In the genomic region with DNA sequence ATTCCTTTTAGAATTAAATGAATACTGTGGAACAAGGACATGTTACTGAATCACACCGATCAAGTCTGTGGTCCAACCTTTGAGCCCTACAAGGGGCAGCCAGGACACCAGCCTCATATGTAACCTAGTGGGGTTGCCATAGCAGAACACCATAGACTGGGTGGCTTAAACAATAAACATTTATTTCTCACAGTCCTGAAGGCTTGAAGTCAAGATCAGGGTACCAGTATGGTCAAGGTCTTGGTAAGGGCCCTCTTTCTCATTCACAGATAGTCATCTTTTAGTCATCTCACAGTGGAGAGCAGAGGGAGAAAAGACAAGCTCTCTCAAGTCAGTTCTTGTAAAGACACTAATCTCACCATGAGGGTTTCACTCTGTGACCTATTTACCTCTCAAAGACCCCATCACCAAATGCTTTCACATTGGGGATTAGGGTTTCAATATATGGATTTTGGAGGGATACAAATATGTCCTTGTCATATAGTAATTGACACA, we compare ENCODE assay signal across 26 cellular contexts.
"Had no signal": no experiment of that assay in that cellular context is flagged by ENCODE, and none has a peak within 500 bp of the region (broad histone marks: within the 10 kb centered on the region; RNA-seq: fewer than 3 reads in every experiment).

No MANE protein-coding gene starts in this region.

- H3K79me2 ChIP-seq: hepatocyte had no signal

- DNase-seq: colonic mucosa; effector memory CD4-positive, alpha-beta T cell; foreskin fibroblast; gastrocnemius medialis; heart left ventricle; left cardiac atrium; left lung; mesendoderm; midbrain; naive thymus-derived CD4-positive, alpha-beta T cell; stimulated activated CD4-positive, alpha-beta T cell treated with anti-CD3 and anti-CD28 coated beads, Interleukin-12 subunit alpha, Interleukin-12 subunit beta, amount 100 ng/mL, for 4 hours; stimulated activated CD4-positive, alpha-beta T cell treated with anti-CD3 and anti-CD28 coated beads, Interleukin-1b, Interleukin-23, amount 100 ng/mL, for 48 hours; stimulated activated CD4-positive, alpha-beta T cell treated with anti-CD3 and anti-CD28 coated beads, Interleukin-4, amount 100 ng/mL, for 1 hour; stimulated activated CD8-positive, alpha-beta memory T cell treated with anti-CD3 and anti-CD28 coated beads, Interleukin-4, amount 100 ng/mL, for 48 hours; stimulated activated naive CD4-positive, alpha-beta T cell; stimulated activated naive CD8-positive, alpha-beta T cell treated with anti-CD3 and anti-CD28 coated beads, Interleukin-15, amount 100 ng/mL, for 72 hours; transverse colon had no signal

- H3K4me1 ChIP-seq: colonic mucosa, neural progenitor cell, prostate gland, right atrium auricular region, transverse colon had no signal

- H3K4me3 ChIP-seq: colonic mucosa, gastrocnemius medialis, heart left ventricle, hepatocyte, left lung, neural progenitor cell, prostate gland, right atrium auricular region, smooth muscle cell, suprapubic skin, transverse colon, vagina had no signal

- H3K27ac ChIP-seq: colonic mucosa, gastrocnemius medialis, heart left ventricle, hepatocyte, left lung, neural progenitor cell, prostate gland, right atrium auricular region, suprapubic skin, transverse colon, vagina had no signal

- FAIRE-seq: endometrium had no signal

- H2AFZ ChIP-seq: hepatocyte, neural progenitor cell had no signal

- H3K9me3 ChIP-seq: colonic mucosa, gastrocnemius medialis, left lung, prostate gland, suprapubic skin, transverse colon, vagina had no signal

- H3K4me2 ChIP-seq: hepatocyte, neural progenitor cell, smooth muscle cell had no signal

- H3K9ac ChIP-seq: neural progenitor cell had no signal

- H3K27me3 ChIP-seq: colonic mucosa, gastrocnemius medialis, heart left ventricle, hepatocyte, left lung, neural progenitor cell, right atrium auricular region, suprapubic skin, transverse colon, vagina had no signal

- H3K36me3 ChIP-seq: colonic mucosa, gastrocnemius medialis, heart left ventricle, left lung, neural progenitor cell, prostate gland, right atrium auricular region, suprapubic skin, transverse colon, vagina had no signal

- ATAC-seq: gastrocnemius medialis; heart left ventricle; left cardiac atrium; left lung; naive thymus-derived CD4-positive, alpha-beta T cell; sciatic nerve; stimulated activated naive CD8-positive, alpha-beta T cell treated with anti-CD3 and anti-CD28 coated beads, Interleukin-15, amount 100 ng/mL, for 72 hours had no signal
